Comparison of ENCODE assay signal across 10 cellular contexts in the genomic region with DNA sequence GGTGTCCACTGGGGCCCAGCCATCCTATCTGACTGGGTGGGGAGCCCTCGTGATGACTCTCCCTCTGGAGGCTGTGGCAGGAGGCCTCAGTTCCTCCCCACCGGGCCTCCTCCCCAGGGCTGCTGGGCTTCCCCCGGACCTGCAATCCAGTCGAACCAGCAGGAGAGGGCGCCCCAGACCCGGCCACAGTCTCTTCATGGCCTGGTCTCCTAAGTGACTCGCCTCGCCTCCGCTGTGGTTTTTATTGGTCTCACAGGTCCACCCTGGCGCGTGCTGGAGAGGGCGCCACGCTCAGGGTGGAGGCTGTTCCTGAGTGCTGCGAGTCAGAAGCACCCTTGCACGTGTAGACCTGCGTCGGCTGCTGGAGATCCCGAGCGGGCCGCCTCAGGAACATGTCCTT. TPM values are rescaled to one million over a fixed set of nuclear protein-coding genes. Genes with fewer than 3 reads are reported as not detected.
A peak's percentile ranks its signal among the peaks of the same experiment; 100 is the strongest.
DNase-seq lines count a peak whose midpoint lies in the region; ATAC-seq, FAIRE-seq and TF ChIP-seq lines count a peak whose summit lies in the region.
"Not testable (repeated sequence)": the region's sequence is repeated elsewhere in the genome, so short reads cannot be mapped to it uniquely, and the experiment has no call there.
"Had no signal": no experiment of that assay in that cellular context is flagged by ENCODE, and none has a peak within 500 bp of the region (broad histone marks: within the 10 kb centered on the region; RNA-seq: fewer than 3 reads in every experiment).

No MANE protein-coding gene starts in this region.

- not testable (repeated sequence) for H3K4me1 ChIP-seq in RWPE2 (ENCODE audit: insufficient read depth, poor library complexity, severe bottlenecking); astrocyte (ENCODE audit: insufficient read depth, low read length); right cardiac atrium (ENCODE audit: control insufficient read depth, insufficient read depth, low read length)

- H3K27ac ChIP-seq in RWPE2 (ENCODE audit: poor library complexity, severe bottlenecking); astrocyte (ENCODE audit: low read depth, low read length); right cardiac atrium (ENCODE audit: low read length): not testable (repeated sequence)

- H3K36me3 Mint-ChIP-seq in astrocyte (ENCODE audit: low read depth, unreplicated experiment); natural killer cell treated with Interleukin-12 subunit alpha and Interleukin-12 subunit beta and Interleukin-15 and Interleukin-18, amount 100 ng/mL, for 72 hours: not testable (repeated sequence)

- not testable (repeated sequence) for H3K27ac Mint-ChIP-seq in astrocyte (ENCODE audit: unreplicated experiment); natural killer cell treated with Interleukin-12 subunit alpha and Interleukin-12 subunit beta and Interleukin-15 and Interleukin-18, amount 100 ng/mL, for 72 hours

- not testable (repeated sequence) for H3K27me3 ChIP-seq in RWPE2 (ENCODE audit: insufficient read depth, poor library complexity, severe bottlenecking); astrocyte (ENCODE audit: insufficient read depth, low read length); right cardiac atrium (ENCODE audit: control insufficient read depth, insufficient read depth)

- H3K4me3 Mint-ChIP-seq in astrocyte (ENCODE audit: unreplicated experiment); natural killer cell treated with Interleukin-12 subunit alpha and Interleukin-12 subunit beta and Interleukin-15 and Interleukin-18, amount 100 ng/mL, for 72 hours: not testable (repeated sequence)

- H3K27me3 Mint-ChIP-seq in astrocyte (ENCODE audit: low read depth, unreplicated experiment); natural killer cell treated with Interleukin-12 subunit alpha and Interleukin-12 subunit beta and Interleukin-15 and Interleukin-18, amount 100 ng/mL, for 72 hours: not testable (repeated sequence)

- H3K9me3 ChIP-seq in RWPE2 (ENCODE audit: severe bottlenecking); astrocyte (ENCODE audit: insufficient read depth, low read depth, low read length); right cardiac atrium (ENCODE audit: control insufficient read depth, low read length): not testable (repeated sequence)

- not testable (repeated sequence) for TF ChIP-seq POLR2A in GM18505 (IDR thresholded peaks at IDR 0.05; ENCODE audit: borderline replicate concordance, extremely low read depth, insufficient read depth, insufficient read length)

- intact Hi-C loops in right cardiac atrium (cut with DNase I) = not testable (repeated sequence)

- peaks cover 13% of the 10 kb centered on the region for H4K20me1 ChIP-seq in astrocyte (ENCODE audit: insufficient read depth, low read length)

- no CpG with 5 or more reads among the region's 20 CpGs for WGBS in right cardiac atrium

- ATAC-seq in GM18505 (IDR thresholded peaks at IDR 0.05; ENCODE audit: unreplicated experiment) (peak; percentile 20), GM21529 (IDR thresholded peaks at IDR 0.05; ENCODE audit: unreplicated experiment) (peak; percentile 30), HG03064 (IDR thresholded peaks at IDR 0.05; ENCODE audit: low read depth, unreplicated experiment) (peak; percentile 30), RWPE2 (ENCODE audit: low read depth) (0 out of 3 replicates have a peak, but pooled peaks have one; percentile 0), right cardiac atrium (peak; percentile 2 to 12)
- ATAC-seq in natural killer cell treated with Interleukin-12 subunit alpha and Interleukin-12 subunit beta and Interleukin-15 and Interleukin-18, amount 100 ng/mL, for 72 hours = peak; percentile 59 to 69

- H3K9me3 Mint-ChIP-seq in astrocyte (ENCODE audit: unreplicated experiment); natural killer cell treated with Interleukin-12 subunit alpha and Interleukin-12 subunit beta and Interleukin-15 and Interleukin-18, amount 100 ng/mL, for 72 hours: not testable (repeated sequence)

- not testable (repeated sequence) for H3K4me1 Mint-ChIP-seq in astrocyte (ENCODE audit: low read depth, unreplicated experiment)
- H3K4me1 Mint-ChIP-seq in natural killer cell treated with Interleukin-12 subunit alpha and Interleukin-12 subunit beta and Interleukin-15 and Interleukin-18, amount 100 ng/mL, for 72 hours (ENCODE audit: low read depth in 2 of 2) = peaks cover 12 to 13% of the 10 kb centered on the region in 2 donors

- H3K36me3 ChIP-seq in RWPE2 (ENCODE audit: low read depth); astrocyte (ENCODE audit: insufficient read depth, low read length): not testable (repeated sequence)

- peak; percentile 92 for FAIRE-seq in astrocyte (lab: Jason Lieb, UNC)

- H3K9ac ChIP-seq in astrocyte (ENCODE audit: low read length) = not testable (repeated sequence)

- H3K4me3 ChIP-seq in RWPE2 (ENCODE audit: severe bottlenecking); astrocyte (ENCODE audit: insufficient read depth, low read depth, low read length); right cardiac atrium (ENCODE audit: low read length): not testable (repeated sequence)

- H3K4me2 ChIP-seq in astrocyte (ENCODE audit: low read length) = not testable (repeated sequence)

- H2AFZ ChIP-seq in astrocyte (ENCODE audit: low read depth, low read length) = not testable (repeated sequence)

- H3K79me2 ChIP-seq in astrocyte (ENCODE audit: insufficient read depth, low read length) = not testable (repeated sequence)

- DNase-seq in RWPE2 (ENCODE audit: low spot score); astrocyte (ENCODE audit: low read depth); right cardiac atrium; natural killer cell treated with Interleukin-12 subunit alpha and Interleukin-12 subunit beta and Interleukin-15 and Interleukin-18, amount 100 ng/mL, for 72 hours (ENCODE audit: low spot score): not testable (repeated sequence)

- TF ChIP-seq CTCF in RWPE2 (IDR thresholded peaks at IDR 0.05; ENCODE audit: poor library complexity, severe bottlenecking); astrocyte (IDR thresholded peaks at IDR 0.05; ENCODE audit: insufficient read depth, low read depth, low read length): not testable (repeated sequence)

RNA-seq across cellular contexts. Expression of gene FLNA, which starts 30.8 kb away (rescaled TPM):
- total RNA-seq in astrocyte (2,809 and 2,978 TPM in 2 replicates), right cardiac atrium (100 to 1,000 TPM; 262 to 363 (median 298) TPM)
- 271 TPM for polyA plus RNA-seq in right cardiac atrium
- total RNA-seq in natural killer cell treated with Interleukin-12 subunit alpha and Interleukin-12 subunit beta and Interleukin-15 and Interleukin-18, amount 100 ng/mL, for 72 hours = 100 to 1,000 TPM; 574 to 727 TPM

RNA-seq across cellular contexts. Expression of gene EMD, which starts 35.5 kb away (rescaled TPM):
- 75.6 and 75.7 TPM in 2 replicates for total RNA-seq in astrocyte
- total RNA-seq in right cardiac atrium = 10 to 100 TPM; 58.5 to 72.9 (median 60.0) TPM
- polyA plus RNA-seq in right cardiac atrium = 86.1 TPM
- total RNA-seq in natural killer cell treated with Interleukin-12 subunit alpha and Interleukin-12 subunit beta and Interleukin-15 and Interleukin-18, amount 100 ng/mL, for 72 hours = 10 to 100 TPM; 49.2 to 61.9 TPM

RNA-seq across cellular contexts. Expression of gene TKTL1, which starts 48.0 kb away (rescaled TPM):
- total RNA-seq in astrocyte (not detected in 2 replicates), right cardiac atrium (10 to 100 TPM in 1 of 4 donors, 1 to 10 TPM in 3; 5.5 to 11.9 (median 9.1) TPM)
- 6.0 TPM for polyA plus RNA-seq in right cardiac atrium
- total RNA-seq in natural killer cell treated with Interleukin-12 subunit alpha and Interleukin-12 subunit beta and Interleukin-15 and Interleukin-18, amount 100 ng/mL, for 72 hours = 1 to 10 TPM; 3.0 to 4.1 TPM

RNA-seq across cellular contexts. Expression of gene TEX28, which starts 48.7 kb away (rescaled TPM):
- total RNA-seq in astrocyte (not detected in 2 replicates), right cardiac atrium (not detected)
- not detected for polyA plus RNA-seq in right cardiac atrium
- total RNA-seq in natural killer cell treated with Interleukin-12 subunit alpha and Interleukin-12 subunit beta and Interleukin-15 and Interleukin-18, amount 100 ng/mL, for 72 hours = not detected
- total RNA-seq: H4, mononuclear cell, right atrium auricular region had no signal

RNA-seq across cellular contexts. Expression of gene RPL10, which starts 54.6 kb away (rescaled TPM):
- total RNA-seq in astrocyte (1,848 and 1,967 TPM in 2 replicates), right cardiac atrium (1,000 to 10,000 TPM; 2,034 to 2,544 (median 2,211) TPM)
- 2,857 TPM for polyA plus RNA-seq in right cardiac atrium
- 1,000 to 10,000 TPM; 1,953 to 2,194 TPM for total RNA-seq in natural killer cell treated with Interleukin-12 subunit alpha and Interleukin-12 subunit beta and Interleukin-15 and Interleukin-18, amount 100 ng/mL, for 72 hours

Comparison
In these comparisons a context has a peak if more than half of its experiments do, and no peak if none do; other contexts are left out.
1. ATAC-seq: peak in every context shown above with its lines; median percentile 64 in natural killer cell treated with Interleukin-12 subunit alpha and Interleukin-12 subunit beta and Interleukin-15 and Interleukin-18, amount 100 ng/mL, for 72 hours; 30 in GM21529; 30 in HG03064; 20 in GM18505; 7 in right cardiac atrium; 0 in RWPE2.